ENCODE assay signal across 1 cellular context in genomic region chr3:156171517-156172267, GRCh38.
TF ChIP-seq lines count a peak whose summit lies in the region.

No MANE protein-coding gene starts in this region.

TF ChIP-seq in HEK293, 187 proteins besides CTCF, POLR2A, EP300 and RAD21 (continued from another document and continues in another):
- TF ChIP-seq ZSCAN23 (tag by site-specific recombination; IDR thresholded peaks at IDR 0.05) (no peak), ZNF19 (tag by site-specific recombination; IDR thresholded peaks at IDR 0.05; ENCODE audit: low read depth) (no peak), ZNF776 (tag by site-specific recombination; IDR thresholded peaks at IDR 0.05; ENCODE audit: borderline replicate concordance) (peak; percentile 75; the same call in 1 of the 2 replicates), ZNF404 (tag by site-specific recombination; IDR thresholded peaks at IDR 0.05) (no peak), ZFP3 (tag by site-specific recombination; IDR thresholded peaks at IDR 0.05; ENCODE audit: low read depth) (no peak), ZNF561 (tag by site-specific recombination; IDR thresholded peaks at IDR 0.05; ENCODE audit: borderline replicate concordance) (peak; percentile 67; the same call in 1 of the 2 replicates), ZSCAN4 (tag by site-specific recombination; IDR thresholded peaks at IDR 0.05) (no peak), HOXD13 (CRISPR knock-in tag; IDR thresholded peaks at IDR 0.05; ENCODE audit: borderline replicate concordance) (no peak), ZSCAN30 (tag by site-specific recombination; IDR thresholded peaks at IDR 0.05) (0 out of 2 replicates have a peak, but pooled peaks have one; percentile 39), ZNF148 (tag by site-specific recombination; IDR thresholded peaks at IDR 0.05; ENCODE audit: borderline replicate concordance) (no peak), FEZF1 (tag by site-specific recombination; IDR thresholded peaks at IDR 0.05) (0 out of 2 replicates have a peak, but pooled peaks have one; percentile 20), ZNF513 (tag by site-specific recombination; IDR thresholded peaks at IDR 0.05) (0 out of 2 replicates have a peak, but pooled peaks have one; percentile 27), ZNF423 (tag by site-specific recombination; IDR thresholded peaks at IDR 0.05) (no peak), ZNF214 (tag by site-specific recombination; IDR thresholded peaks at IDR 0.05; ENCODE audit: borderline replicate concordance) (peak; percentile 63; the same call in 1 of the 2 replicates), ZNF175 (tag by site-specific recombination; IDR thresholded peaks at IDR 0.05) (no peak), ZFHX2 (tag by site-specific recombination; conservative IDR thresholded peaks at IDR 0.05) (no peak), PRDM4 (tag by site-specific recombination; IDR thresholded peaks at IDR 0.05) (no peak), KLF10 (tag by site-specific recombination; IDR thresholded peaks at IDR 0.05) (peak; percentile 87), SCRT2 (tag by site-specific recombination; IDR thresholded peaks at IDR 0.05) (no peak), KLF7 (tag by site-specific recombination; IDR thresholded peaks at IDR 0.05; ENCODE audit: borderline replicate concordance) (no peak), ZNF830 (tag by site-specific recombination; IDR thresholded peaks at IDR 0.05; ENCODE audit: low read depth) (peak; percentile 84; the same call in 1 of the 2 replicates), ZNF660 (tag by site-specific recombination; IDR thresholded peaks at IDR 0.05) (peak; percentile 76; the same call in 1 of the 2 replicates), ZNF621 (tag by site-specific recombination; IDR thresholded peaks at IDR 0.05) (no peak), ZNF510 (tag by site-specific recombination; IDR thresholded peaks at IDR 0.05; ENCODE audit: insufficient replicate concordance) (peak; percentile 13), ZBTB26 (tag by site-specific recombination; optimal IDR thresholded peaks at IDR 0.05) (no peak), TSHZ1 (tag by site-specific recombination; IDR thresholded peaks at IDR 0.05; ENCODE audit: borderline replicate concordance) (no peak), ZNF596 (tag by site-specific recombination; IDR thresholded peaks at IDR 0.05) (peak; percentile 42; the same call in 1 of the 2 replicates), ZNF777 (tag by site-specific recombination; IDR thresholded peaks at IDR 0.05; ENCODE audit: borderline replicate concordance) (no peak), PBX3 (CRISPR knock-in tag; IDR thresholded peaks at IDR 0.05) (no peak), ZNF174 (tag by site-specific recombination; IDR thresholded peaks at IDR 0.05) (peak; percentile 59; the same call in 1 of the 2 replicates), ZNF707 (tag by site-specific recombination; IDR thresholded peaks at IDR 0.05) (no peak), ZNF555 (tag by site-specific recombination; conservative IDR thresholded peaks at IDR 0.05) (no peak), ZNF37A (tag by site-specific recombination; IDR thresholded peaks at IDR 0.05) (peak; percentile 87), ZNF280D (tag by site-specific recombination; IDR thresholded peaks at IDR 0.05) (no peak), ZNF202 (tag by site-specific recombination; IDR thresholded peaks at IDR 0.05; ENCODE audit: borderline replicate concordance) (no peak), KLF8 (tag by site-specific recombination; IDR thresholded peaks at IDR 0.05) (no peak), ZNF211 (tag by site-specific recombination; IDR thresholded peaks at IDR 0.05; ENCODE audit: low read depth) (no peak), GLIS2 (tag by site-specific recombination; IDR thresholded peaks at IDR 0.05) (no peak), ZNF146 (tag by site-specific recombination; IDR thresholded peaks at IDR 0.05) (no peak), ZNF18 (tag by site-specific recombination; IDR thresholded peaks at IDR 0.05) (no peak)
